8 cellular contexts compared by ENCODE assay signal in the genomic region with DNA sequence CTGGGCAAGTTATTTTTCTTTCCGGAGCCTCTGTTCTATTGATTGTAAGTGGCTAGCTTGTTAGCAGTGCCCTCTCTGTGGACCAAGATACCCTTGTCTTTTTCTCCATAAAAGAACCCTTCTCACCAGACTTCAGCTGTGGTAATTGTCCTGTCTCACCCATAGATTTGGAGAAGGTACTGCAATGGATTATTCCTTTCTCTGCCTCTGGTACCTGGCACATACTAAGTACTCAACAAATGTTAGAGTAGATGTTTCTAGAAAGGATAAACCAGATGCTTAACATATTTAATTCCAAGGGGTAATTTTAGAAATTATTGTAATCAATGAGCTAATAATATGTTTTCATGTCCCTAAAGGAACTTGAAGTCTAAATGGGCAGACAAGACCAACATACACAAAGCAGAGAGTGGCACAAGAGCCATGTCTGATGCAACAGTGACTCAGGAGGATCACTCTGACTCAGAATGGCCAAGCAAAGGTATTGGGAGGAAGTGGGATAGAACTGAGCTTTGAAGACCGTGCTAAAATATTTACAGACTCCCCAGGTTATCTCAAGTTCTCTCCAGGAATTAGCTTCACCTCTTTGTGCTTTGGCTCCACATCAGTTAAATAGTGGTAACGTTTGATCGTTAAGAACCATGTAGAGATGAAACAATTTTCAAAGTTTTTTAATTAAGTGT.
A peak's percentile ranks its signal among the peaks of the same experiment; 100 is the strongest.
DNase-seq lines count a peak whose midpoint lies in the region; ATAC-seq and TF ChIP-seq lines count a peak whose summit lies in the region.

No MANE protein-coding gene starts in this region.

- POLR2A ChIA-PET in activated CD4-positive, alpha-beta memory T cell treated with anti-CD3 and anti-CD28 coated beads for 36 hours (lab: Charles Lee): no interaction called here

- H3K27me3 ChIP-seq in dorsolateral prefrontal cortex: peaks cover 0 to 7% (median 0%) of the 10 kb centered on the region in 45 donors

- H3K27ac Mint-ChIP-seq in activated CD4-positive, alpha-beta memory T cell treated with anti-CD3 and anti-CD28 coated beads for 36 hours: no peak overlapping the region

- DNase-seq in A172 (ENCODE audit: low spot score) (peak; percentile 76), dorsolateral prefrontal cortex (no peak), posterior vena cava (ENCODE audit: low spot score) (no peak), COLO668 (lab: John Stamatoyannopoulos, UW; ENCODE audit: unreplicated experiment) (no peak), omental fat pad (ENCODE audit: low spot score) (no peak)
- DNase-seq in activated CD4-positive, alpha-beta memory T cell treated with anti-CD3 and anti-CD28 coated beads for 36 hours: peak; percentile 42

- H3K9me3 Mint-ChIP-seq in activated CD4-positive, alpha-beta memory T cell treated with anti-CD3 and anti-CD28 coated beads for 36 hours: no peaks in the 10 kb centered on the region

- intact Hi-C loops in activated CD4-positive, alpha-beta memory T cell treated with anti-CD3 and anti-CD28 coated beads for 36 hours (cut with micrococcal nuclease): loop anchor here (1.0 kb wide), 1 partner anchor 140 kb away; no protein-coding TSS in a partner anchor
- intact Hi-C loops in dorsolateral prefrontal cortex (cut with DNase I) (no loop called here), posterior vena cava (cut with DNase I) (no loop called here)

- peaks cover 22% of the 10 kb centered on the region for H3K27me3 Mint-ChIP-seq in activated CD4-positive, alpha-beta memory T cell treated with anti-CD3 and anti-CD28 coated beads for 36 hours

- TF ChIP-seq CTCF in dorsolateral prefrontal cortex (IDR thresholded peaks at IDR 0.05 in 54 of 56, conservative IDR thresholded peaks at IDR 0.05 in 2 of 56; ENCODE audit: low read depth in 1 of 56, partially characterized antibody in 56 of 56) (no peak), omental fat pad (IDR thresholded peaks at IDR 0.05) (no peak)

- H3K27ac ChIP-seq in dorsolateral prefrontal cortex: no peak overlapping the region

- H3K4me3 ChIP-seq in dorsolateral prefrontal cortex: no peak overlapping the region

- no peak overlapping the region for H3K4me3 Mint-ChIP-seq in activated CD4-positive, alpha-beta memory T cell treated with anti-CD3 and anti-CD28 coated beads for 36 hours

- H3K36me3 Mint-ChIP-seq in activated CD4-positive, alpha-beta memory T cell treated with anti-CD3 and anti-CD28 coated beads for 36 hours: no peaks in the 10 kb centered on the region

- peaks cover 10% of the 10 kb centered on the region for H3K4me1 Mint-ChIP-seq in activated CD4-positive, alpha-beta memory T cell treated with anti-CD3 and anti-CD28 coated beads for 36 hours (ENCODE audit: low read depth)

- ATAC-seq in GM19043 (IDR thresholded peaks at IDR 0.05; ENCODE audit: low read depth, unreplicated experiment): peak; percentile 93
- ATAC-seq in HG03108 (IDR thresholded peaks at IDR 0.05; ENCODE audit: unreplicated experiment): peak; percentile 85
- ATAC-seq in omental fat pad (ENCODE audit: low FRiP score): no peak

- CTCF ChIA-PET in activated CD4-positive, alpha-beta memory T cell treated with anti-CD3 and anti-CD28 coated beads for 36 hours (lab: Charles Lee): no interaction called here

Comparison
In these comparisons a context has a peak if more than half of its experiments do, and no peak if none do; other contexts are left out.
1. DNase-seq: peak in A172 (single experiment) and activated CD4-positive, alpha-beta memory T cell treated with anti-CD3 and anti-CD28 coated beads for 36 hours (single experiment); none in dorsolateral prefrontal cortex (0 of 10), posterior vena cava (single experiment), COLO668 (single experiment) and omental fat pad (single experiment).